1 cellular context compared by ENCODE assay signal in the genomic region with DNA sequence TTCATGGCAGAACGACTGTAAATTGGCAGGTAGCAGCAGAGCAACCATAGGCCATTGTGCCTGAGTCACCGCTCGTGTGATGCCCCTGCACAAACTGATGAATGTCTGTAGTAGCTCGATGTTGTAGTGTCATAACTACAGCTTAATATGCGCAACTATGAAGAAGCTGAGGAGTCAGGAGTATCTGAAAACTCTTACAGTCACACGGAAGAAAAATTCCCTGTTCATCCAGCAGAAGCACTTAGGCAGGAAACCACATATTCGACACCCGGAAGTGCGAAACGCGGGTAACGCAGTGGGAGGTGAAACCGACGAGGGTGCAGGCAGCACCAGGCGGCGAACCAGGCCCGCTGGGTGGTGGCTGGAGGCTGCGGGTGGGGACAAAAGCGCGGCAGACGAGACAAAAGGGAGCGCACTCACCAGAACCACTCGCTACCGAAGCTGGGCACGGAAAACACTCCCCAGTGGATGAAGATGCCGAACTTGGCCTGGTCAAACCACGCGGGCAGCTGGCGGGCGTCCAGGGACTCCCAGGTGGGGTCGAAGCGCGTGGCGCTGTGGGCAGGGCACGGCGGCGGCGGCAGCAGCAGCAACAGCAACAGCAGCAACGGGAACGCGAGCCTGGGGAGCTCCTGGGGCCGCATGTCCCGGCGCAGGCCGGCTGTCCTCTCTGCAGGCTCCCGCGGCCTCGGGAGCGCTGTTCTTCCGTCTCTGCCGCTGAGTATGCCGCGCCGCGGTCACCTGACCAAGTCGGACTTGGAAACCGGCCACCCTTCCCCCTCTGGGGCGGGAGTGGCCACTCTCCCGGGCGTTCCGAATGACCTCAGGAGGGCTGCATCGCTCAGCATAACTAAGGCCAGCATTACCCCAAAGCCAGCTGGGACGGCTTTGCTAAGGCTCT.
TF ChIP-seq lines count a peak whose summit lies in the region.

Gene FUCA2, minus strand, starts transcription at position 730 of the 901 bp plus-strand sequence. Its CDS starts 86 bp downstream, at position 644.

TF ChIP-seq in HepG2, 621 proteins besides CTCF, POLR2A, EP300 and RAD21 (continued from another document and continues in another):
- TF ChIP-seq FOXP4 (CRISPR knock-in tag; IDR thresholded peaks at IDR 0.05): peak; percentile 54
- peak; percentile 66 for TF ChIP-seq ZFP1 (CRISPR knock-in tag; IDR thresholded peaks at IDR 0.05)
- TF ChIP-seq BATF2 (CRISPR knock-in tag; IDR thresholded peaks at IDR 0.05): peak; percentile 83
- TF ChIP-seq PAWR (CRISPR knock-in tag; IDR thresholded peaks at IDR 0.05; ENCODE audit: borderline replicate concordance): no peak
- peak; percentile 65 for TF ChIP-seq PAXIP1 (CRISPR knock-in tag; conservative IDR thresholded peaks at IDR 0.05)
- no peak for TF ChIP-seq SNAPC4 (CRISPR knock-in tag; IDR thresholded peaks at IDR 0.05)
- TF ChIP-seq, protein P1, sequence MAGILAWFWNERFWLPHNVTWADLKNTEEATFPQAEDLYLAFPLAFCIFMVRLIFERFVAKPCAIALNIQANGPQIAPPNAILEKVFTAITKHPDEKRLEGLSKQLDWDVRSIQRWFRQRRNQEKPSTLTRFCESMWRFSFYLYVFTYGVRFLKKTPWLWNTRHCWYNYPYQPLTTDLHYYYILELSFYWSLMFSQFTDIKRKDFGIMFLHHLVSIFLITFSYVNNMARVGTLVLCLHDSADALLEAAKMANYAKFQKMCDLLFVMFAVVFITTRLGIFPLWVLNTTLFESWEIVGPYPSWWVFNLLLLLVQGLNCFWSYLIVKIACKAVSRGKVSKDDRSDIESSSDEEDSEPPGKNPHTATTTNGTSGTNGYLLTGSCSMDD (CRISPR knock-in tag; IDR thresholded peaks at IDR 0.05): 0 out of 2 replicates have a peak, but pooled peaks have one; percentile 36
- peak; percentile 43; the same call in 1 of the 2 replicates for TF ChIP-seq ZNF44 (CRISPR knock-in tag; IDR thresholded peaks at IDR 0.05)
- no peak for TF ChIP-seq EZH2 (conservative IDR thresholded peaks at IDR 0.05; ENCODE audit: low read depth, low read length)
- TF ChIP-seq GLMP (CRISPR knock-in tag; IDR thresholded peaks at IDR 0.05; ENCODE audit: borderline replicate concordance): no peak
- 0 out of 2 replicates have a peak, but pooled peaks have one; percentile 16 for TF ChIP-seq MZF1 (CRISPR knock-in tag; IDR thresholded peaks at IDR 0.05; ENCODE audit: borderline replicate concordance)
- peak; percentile 94 for TF ChIP-seq ZNF747 (CRISPR knock-in tag; IDR thresholded peaks at IDR 0.05; ENCODE audit: borderline replicate concordance)
- TF ChIP-seq TBX3 (IDR thresholded peaks at IDR 0.05; ENCODE audit: borderline replicate concordance): 0 out of 2 replicates have a peak, but pooled peaks have one; percentile 12
- peak; percentile 75 for TF ChIP-seq GZF1 (CRISPR knock-in tag; IDR thresholded peaks at IDR 0.05)
- 0 out of 2 replicates have a peak, but pooled peaks have one; percentile 19 for TF ChIP-seq JUN (CRISPR knock-in tag; IDR thresholded peaks at IDR 0.05)
- no peak; the same call in 1 of the 2 replicates for TF ChIP-seq MED1 (CRISPR knock-in tag; IDR thresholded peaks at IDR 0.05)
- TF ChIP-seq, protein P2, sequence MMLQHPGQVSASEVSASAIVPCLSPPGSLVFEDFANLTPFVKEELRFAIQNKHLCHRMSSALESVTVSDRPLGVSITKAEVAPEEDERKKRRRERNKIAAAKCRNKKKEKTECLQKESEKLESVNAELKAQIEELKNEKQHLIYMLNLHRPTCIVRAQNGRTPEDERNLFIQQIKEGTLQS (CRISPR knock-in tag; IDR thresholded peaks at IDR 0.05): no peak
- TF ChIP-seq, protein P3, sequence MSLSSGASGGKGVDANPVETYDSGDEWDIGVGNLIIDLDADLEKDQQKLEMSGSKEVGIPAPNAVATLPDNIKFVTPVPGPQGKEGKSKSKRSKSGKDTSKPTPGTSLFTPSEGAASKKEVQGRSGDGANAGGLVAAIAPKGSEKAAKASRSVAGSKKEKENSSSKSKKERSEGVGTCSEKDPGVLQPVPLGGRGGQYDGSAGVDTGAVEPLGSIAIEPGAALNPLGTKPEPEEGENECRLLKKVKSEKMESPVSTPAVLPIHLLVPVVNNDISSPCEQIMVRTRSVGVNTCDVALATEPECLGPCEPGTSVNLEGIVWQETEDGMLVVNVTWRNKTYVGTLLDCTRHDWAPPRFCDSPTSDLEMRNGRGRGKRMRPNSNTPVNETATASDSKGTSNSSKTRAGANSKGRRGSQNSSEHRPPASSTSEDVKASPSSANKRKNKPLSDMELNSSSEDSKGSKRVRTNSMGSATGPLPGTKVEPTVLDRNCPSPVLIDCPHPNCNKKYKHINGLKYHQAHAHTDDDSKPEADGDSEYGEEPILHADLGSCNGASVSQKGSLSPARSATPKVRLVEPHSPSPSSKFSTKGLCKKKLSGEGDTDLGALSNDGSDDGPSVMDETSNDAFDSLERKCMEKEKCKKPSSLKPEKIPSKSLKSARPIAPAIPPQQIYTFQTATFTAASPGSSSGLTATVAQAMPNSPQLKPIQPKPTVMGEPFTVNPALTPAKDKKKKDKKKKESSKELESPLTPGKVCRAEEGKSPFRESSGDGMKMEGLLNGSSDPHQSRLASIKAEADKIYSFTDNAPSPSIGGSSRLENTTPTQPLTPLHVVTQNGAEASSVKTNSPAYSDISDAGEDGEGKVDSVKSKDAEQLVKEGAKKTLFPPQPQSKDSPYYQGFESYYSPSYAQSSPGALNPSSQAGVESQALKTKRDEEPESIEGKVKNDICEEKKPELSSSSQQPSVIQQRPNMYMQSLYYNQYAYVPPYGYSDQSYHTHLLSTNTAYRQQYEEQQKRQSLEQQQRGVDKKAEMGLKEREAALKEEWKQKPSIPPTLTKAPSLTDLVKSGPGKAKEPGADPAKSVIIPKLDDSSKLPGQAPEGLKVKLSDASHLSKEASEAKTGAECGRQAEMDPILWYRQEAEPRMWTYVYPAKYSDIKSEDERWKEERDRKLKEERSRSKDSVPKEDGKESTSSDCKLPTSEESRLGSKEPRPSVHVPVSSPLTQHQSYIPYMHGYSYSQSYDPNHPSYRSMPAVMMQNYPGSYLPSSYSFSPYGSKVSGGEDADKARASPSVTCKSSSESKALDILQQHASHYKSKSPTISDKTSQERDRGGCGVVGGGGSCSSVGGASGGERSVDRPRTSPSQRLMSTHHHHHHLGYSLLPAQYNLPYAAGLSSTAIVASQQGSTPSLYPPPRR (CRISPR knock-in tag; IDR thresholded peaks at IDR 0.05; ENCODE audit: borderline replicate concordance): peak; percentile 34
- no peak for TF ChIP-seq MYNN (CRISPR knock-in tag; IDR thresholded peaks at IDR 0.05; ENCODE audit: low read depth)
- TF ChIP-seq TFDP1 (CRISPR knock-in tag; IDR thresholded peaks at IDR 0.05; ENCODE audit: borderline replicate concordance): peak; percentile 81
- no peak; the same call in 1 of the 2 replicates for TF ChIP-seq ZNF546 (CRISPR knock-in tag; conservative IDR thresholded peaks at IDR 0.05)
- TF ChIP-seq MAX (IDR thresholded peaks at IDR 0.05): peak; percentile 92
- TF ChIP-seq, protein P4, sequence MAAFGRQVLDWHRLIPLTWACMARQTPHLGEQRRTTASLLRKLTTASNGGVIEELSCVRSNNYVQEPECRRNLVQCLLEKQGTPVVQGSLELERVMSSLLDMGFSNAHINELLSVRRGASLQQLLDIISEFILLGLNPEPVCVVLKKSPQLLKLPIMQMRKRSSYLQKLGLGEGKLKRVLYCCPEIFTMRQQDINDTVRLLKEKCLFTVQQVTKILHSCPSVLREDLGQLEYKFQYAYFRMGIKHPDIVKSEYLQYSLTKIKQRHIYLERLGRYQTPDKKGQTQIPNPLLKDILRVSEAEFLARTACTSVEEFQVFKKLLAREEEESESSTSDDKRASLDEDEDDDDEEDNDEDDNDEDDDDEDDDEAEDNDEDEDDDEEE (CRISPR knock-in tag; IDR thresholded peaks at IDR 0.05): peak; percentile 96; the same call in 1 of the 2 replicates
- TF ChIP-seq RBAK (CRISPR knock-in tag; IDR thresholded peaks at IDR 0.05): 0 out of 2 replicates have a peak, but pooled peaks have one; percentile 13
- no peak; the same call in 1 of the 2 replicates for TF ChIP-seq DPF2 (CRISPR knock-in tag; IDR thresholded peaks at IDR 0.05; ENCODE audit: borderline replicate concordance, low read depth)
